In genomic region chr2:37282746-37283145, GRCh38 we compare ENCODE assay signal across 2 cellular contexts.
TF ChIP-seq lines count a peak whose summit lies in the region.

No MANE protein-coding gene starts in this region.

TF ChIP-seq in A549, 52 proteins besides CTCF, POLR2A, EP300 and RAD21:
- no peak for TF ChIP-seq TFCP2L1 (CRISPR knock-in tag; IDR thresholded peaks at IDR 0.05)
- no peak for TF ChIP-seq BCL3 (IDR thresholded peaks at IDR 0.05)
- TF ChIP-seq HOXB5 (CRISPR knock-in tag; IDR thresholded peaks at IDR 0.05): no peak
- TF ChIP-seq REST (IDR thresholded peaks at IDR 0.05): no peak
- no peak for TF ChIP-seq GATA3 (IDR thresholded peaks at IDR 0.05; ENCODE audit: borderline replicate concordance)
- TF ChIP-seq BHLHE40 (IDR thresholded peaks at IDR 0.05; ENCODE audit: low read depth, low read length): no peak
- no peak for TF ChIP-seq CHD4 (IDR thresholded peaks at IDR 0.05; ENCODE audit: borderline replicate concordance)
- TF ChIP-seq HES2 (IDR thresholded peaks at IDR 0.05): no peak
- TF ChIP-seq ELK1 (IDR thresholded peaks at IDR 0.05; ENCODE audit: low read depth, low read length): no peak
- TF ChIP-seq FOSL2 (IDR thresholded peaks at IDR 0.05): no peak
- TF ChIP-seq FOSL2 (CRISPR knock-in tag; IDR thresholded peaks at IDR 0.05): no peak
- TF ChIP-seq KDM1A (IDR thresholded peaks at IDR 0.05; ENCODE audit: low read depth): no peak
- TF ChIP-seq CEBPB (IDR thresholded peaks at IDR 0.05): no peak
- no peak for TF ChIP-seq RCOR1 (IDR thresholded peaks at IDR 0.05; ENCODE audit: low read depth, low read length)
- no peak for TF ChIP-seq HEYL (CRISPR knock-in tag; IDR thresholded peaks at IDR 0.05)
- no peak for TF ChIP-seq CBX2 (IDR thresholded peaks at IDR 0.05; ENCODE audit: borderline replicate concordance, low read depth)
- no peak for TF ChIP-seq MAFK (IDR thresholded peaks at IDR 0.05; ENCODE audit: partially characterized antibody)
- TF ChIP-seq SMC3 (IDR thresholded peaks at IDR 0.05): no peak
- TF ChIP-seq POLR2AphosphoS2 (conservative IDR thresholded peaks at IDR 0.05; ENCODE audit: low read length): no peak
- no peak for TF ChIP-seq MAZ (IDR thresholded peaks at IDR 0.05; ENCODE audit: borderline replicate concordance, low read depth, low read length)

TF ChIP-seq in GM12878, 131 proteins besides CTCF, POLR2A, EP300 and RAD21:
- TF ChIP-seq HCFC1 (IDR thresholded peaks at IDR 0.05; ENCODE audit: low read length) (no peak), ZNF217 (IDR thresholded peaks at IDR 0.05) (no peak)
